ENCODE assay signal across 26 cellular contexts in genomic region chr7:19869979-19870378, GRCh38.
A peak's percentile ranks its signal among the peaks of the same experiment; 100 is the strongest.
DNase-seq lines count a peak whose midpoint lies in the region; ATAC-seq, FAIRE-seq and TF ChIP-seq lines count a peak whose summit lies in the region.
"Had no signal": no experiment of that assay in that cellular context is flagged by ENCODE, and none has a peak within 500 bp of the region (broad histone marks: within the 10 kb centered on the region; RNA-seq: fewer than 3 reads in every experiment).

No MANE protein-coding gene starts in this region.

- WGBS in GM12878 (ENCODE audit: insufficient coverage, insufficient replicate concordance, low lambda C conversion rate, missing lambda C conversion rate), result 2% methylated on average over 3 of the region's 3 CpGs

- intact Hi-C loops in GM12878 (cut with micrococcal nuclease; ENCODE audit: unreplicated experiment), result no loop called here

- H3K9me3 ChIP-seq in GM12878 (replicated peaks; ENCODE audit: control insufficient read depth, insufficient read depth, low read length), result no peaks in the 10 kb centered on the region; the same call in 2 of the 3 replicates
- H3K9me3 ChIP-seq: ascending aorta had no signal

- no peaks in the 10 kb centered on the region for H3K36me3 ChIP-seq in GM12878 (ENCODE audit: control insufficient read depth in 2 of 2, insufficient read depth in 2 of 2, low read length in 1 of 2)
- H3K36me3 ChIP-seq: ascending aorta had no signal

- H3K4me3 ChIP-seq in GM12878, result no peak overlapping the region
- H3K4me3 ChIP-seq: ascending aorta, dorsolateral prefrontal cortex, smooth muscle cell had no signal

- in situ Hi-C loops in GM12878 (cut with MboI), result no loop called here

- TF ChIP-seq RAD21 in GM12878 (IDR thresholded peaks at IDR 0.05; ENCODE audit: insufficient read depth, low read depth, low read length), result no peak

- ATAC-seq in GM18909 (IDR thresholded peaks at IDR 0.05; ENCODE audit: poor library complexity, unreplicated experiment) (peak; percentile 66), GM21529 (IDR thresholded peaks at IDR 0.05; ENCODE audit: unreplicated experiment) (peak; percentile 59), HG03139 (IDR thresholded peaks at IDR 0.05; ENCODE audit: unreplicated experiment) (peak; percentile 59), GM12878 (peak; percentile 45)
- ATAC-seq: left ventricle myocardium superior; naive thymus-derived CD8-positive, alpha-beta T cell; SK-N-SH treated with all-trans-retinoic acid at 6 μM for 48 hours had no signal

- no peak for TF ChIP-seq CTCF in GM12878 (IDR thresholded peaks at IDR 0.05 in 2 of 3, conservative IDR thresholded peaks at IDR 0.05 in 1 of 3; ENCODE audit: control insufficient read depth in 2 of 3, extremely low read depth in 1 of 3, insufficient read depth in 1 of 3, low read depth in 3 of 3, low read length in 3 of 3)

- SMC1A ChIA-PET in GM12878 (lab: Charles Lee; ENCODE audit: uncharacterized antibody, unreplicated experiment), result interaction anchor here (0.9 kb wide), 1 partner anchor 243 kb away, joined by 3 read pairs; no protein-coding TSS in a partner anchor

- no TSS peak for BruUV-seq in GM12878 (replicated peaks; lab: Mats Ljungman, UMichigan)

- no peaks in the 10 kb centered on the region for H4K20me1 ChIP-seq in GM12878 (ENCODE audit: control insufficient read depth, insufficient read depth)

- no peak overlapping the region for H3K27ac ChIP-seq in GM12878 (ENCODE audit: control insufficient read depth, insufficient read depth)
- H3K27ac ChIP-seq: ascending aorta, dorsolateral prefrontal cortex, VCaP had no signal

- DNase-seq in GM12878 (ENCODE audit: low read depth, low spot score) (no peak), NOMO-1 treated with dmso at 0.1 percent for 144 hours (lab: John Stamatoyannopoulos, UW; ENCODE audit: unreplicated experiment) (no peak)
- DNase-seq in activated CD4-positive, CD25-positive, alpha-beta regulatory T cell treated with anti-CD3 and anti-CD28 coated beads, Interleukin-2, amount 50 U/mL, for 72 hours, result no peak
- DNase-seq in activated CD4-positive, alpha-beta T cell treated with anti-CD3 and anti-CD28 coated beads for 1 hour, result no peak
- DNase-seq: activated CD4-positive, alpha-beta T cell treated with anti-CD3 and anti-CD28 coated beads, Interleukin-2, amount 50 U/mL, for 1 hour; activated naive CD8-positive, alpha-beta T cell treated with anti-CD3 and anti-CD28 coated beads for 36 hours; caudate nucleus; CD4-positive, CD25-positive, alpha-beta regulatory T cell; EL; left ventricle myocardium superior; midbrain; naive thymus-derived CD8-positive, alpha-beta T cell; NCI-H1048; NCI-H1694 treated with DMSO at 0.1 percent for 48 hours; NCI-H226; NCI-H774 had no signal

- no peaks in the 10 kb centered on the region for H3K27me3 ChIP-seq in GM12878 (replicated peaks in 1 of 2; ENCODE audit: control insufficient read depth in 2 of 2, insufficient read depth in 2 of 2, low read length in 1 of 2)
- H3K27me3 ChIP-seq: ascending aorta, dorsolateral prefrontal cortex had no signal

- CTCF ChIA-PET in GM12878 (lab: Yijun Ruan, JAX), result no interaction called here

- RAD21 ChIA-PET in GM12878 (lab: Charles Lee; ENCODE audit: unreplicated experiment), result no interaction called here

- no peak for TF ChIP-seq EP300 in GM12878 (IDR thresholded peaks at IDR 0.05; ENCODE audit: borderline replicate concordance in 1 of 2, control insufficient read depth in 1 of 2, low read depth in 2 of 2, low read length in 2 of 2)

- no peak overlapping the region for H3K9ac ChIP-seq in GM12878 (ENCODE audit: control insufficient read depth, insufficient read depth, low read length)

- H3K4me2 ChIP-seq in GM12878 (ENCODE audit: control insufficient read depth, insufficient read depth), result no peak overlapping the region
- H3K4me2 ChIP-seq: smooth muscle cell had no signal

- no peak overlapping the region for H2AFZ ChIP-seq in GM12878 (ENCODE audit: control insufficient read depth, low read depth, low read length)

- H3K4me1 ChIP-seq in GM12878 (ENCODE audit: control insufficient read depth, insufficient read depth, low read length), result no peaks in the 10 kb centered on the region
- H3K4me1 ChIP-seq: ascending aorta had no signal

- POLR2A ChIA-PET in GM12878 (lab: Charles Lee), result interaction anchor here (0.6 kb wide), 1 partner anchor 1973 kb away, joined by 3 read pairs; no protein-coding TSS in a partner anchor

- no peaks in the 10 kb centered on the region for H3K79me2 ChIP-seq in GM12878 (ENCODE audit: control insufficient read depth, insufficient read depth, low read length)

- no peak for FAIRE-seq in GM12878 (lab: Jason Lieb, UNC)
- FAIRE-seq: endothelial cell of umbilical vein, islet of Langerhans had no signal

- no peak for TF ChIP-seq POLR2A in GM12878 (IDR thresholded peaks at IDR 0.05; ENCODE audit: low read depth, low read length)

TF ChIP-seq in GM12878, 131 proteins besides CTCF, POLR2A, EP300 and RAD21 (continues in another document):
- TF ChIP-seq RCOR1 (conservative IDR thresholded peaks at IDR 0.05; ENCODE audit: low read depth, low read length) (no peak), MAX (IDR thresholded peaks at IDR 0.05; ENCODE audit: low read depth, low read length) (no peak), IKZF1 (conservative IDR thresholded peaks at IDR 0.05) (no peak), PML (IDR thresholded peaks at IDR 0.05; ENCODE audit: low read length) (no peak), SREBF2 (IDR thresholded peaks at IDR 0.05; ENCODE audit: low read length) (no peak), BCLAF1 (IDR thresholded peaks at IDR 0.05) (no peak), MXI1 (IDR thresholded peaks at IDR 0.05; ENCODE audit: low read depth, low read length) (no peak), STAT1 (conservative IDR thresholded peaks at IDR 0.05) (no peak), ZNF687 (IDR thresholded peaks at IDR 0.05) (no peak), KDM1A (IDR thresholded peaks at IDR 0.05; ENCODE audit: borderline replicate concordance) (no peak), SMAD5 (IDR thresholded peaks at IDR 0.05; ENCODE audit: low read depth) (no peak), SMAD1 (IDR thresholded peaks at IDR 0.05; ENCODE audit: low read depth, partially characterized antibody) (no peak), BHLHE40 (IDR thresholded peaks at IDR 0.05; ENCODE audit: borderline replicate concordance in 1 of 2, low read depth in 2 of 2, low read length in 1 of 2) (no peak), LARP7 (IDR thresholded peaks at IDR 0.05) (no peak), DPF2 (IDR thresholded peaks at IDR 0.05) (no peak), TAF1 (IDR thresholded peaks at IDR 0.05; ENCODE audit: borderline replicate concordance, low read depth, low read length) (no peak), ZNF384 (IDR thresholded peaks at IDR 0.05; ENCODE audit: borderline replicate concordance, low read depth, low read length) (no peak), ETV6 (conservative IDR thresholded peaks at IDR 0.05 in 1 of 2, IDR thresholded peaks at IDR 0.05 in 1 of 2; ENCODE audit: borderline replicate concordance in 1 of 2, low read depth in 1 of 2) (no peak)
